27 cellular contexts compared by ENCODE assay signal in the genomic region with DNA sequence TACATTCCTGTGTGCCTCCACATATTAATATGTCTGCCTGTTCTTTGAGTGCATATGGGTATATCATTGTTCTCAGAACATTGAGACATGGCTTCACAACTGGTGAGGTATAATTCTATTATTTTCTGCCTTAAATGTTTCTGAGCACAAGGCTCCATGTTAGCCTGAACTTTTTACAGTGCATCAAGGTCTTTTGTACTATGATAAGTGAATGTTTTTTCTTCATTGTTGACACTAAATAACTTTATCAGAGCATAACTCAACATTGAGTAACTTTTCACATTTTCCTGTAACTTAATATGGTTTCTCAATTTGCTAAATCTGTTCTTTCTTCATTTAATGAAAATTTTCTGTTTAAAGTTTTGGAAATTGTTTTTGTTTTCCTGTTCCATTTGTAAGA.
"Had no signal": no experiment of that assay in that cellular context is flagged by ENCODE, and none has a peak within 500 bp of the region (broad histone marks: within the 10 kb centered on the region; RNA-seq: fewer than 3 reads in every experiment).

No MANE protein-coding gene starts in this region.

- DNase-seq: stimulated activated CD4-positive, alpha-beta T cell treated with anti-CD3 and anti-CD28 coated beads, Interleukin-2, amount 100 ng/mL, for 48 hours; stimulated activated CD4-positive, alpha-beta T cell treated with anti-CD3 and anti-CD28 coated beads, Interleukin-4, amount 100 ng/mL, for 1 hour; stimulated activated CD4-positive, alpha-beta T cell treated with anti-CD3 and anti-CD28 coated beads, Interleukin-4, amount 100 ng/mL, for 24 hours; stimulated activated CD4-positive, alpha-beta T cell treated with anti-CD3 and anti-CD28 coated beads, Interleukin-4, amount 100 ng/mL, for 4 hours; stimulated activated CD8-positive, alpha-beta memory T cell treated with anti-CD3 and anti-CD28 coated beads, Interleukin-4, amount 100 ng/mL, for 48 hours; stimulated activated naive B cell treated with anti-CD40 and anti-IgM and Interleukin-4, amounts not matched to agents 10 μg/mL and 1 μg/mL and 100 μg/mL, for 72 hours; stimulated activated naive CD4-positive, alpha-beta T cell; stimulated activated naive CD4-positive, alpha-beta T cell treated with Interleukin-2 at 50 U/mL for 16 hours; stimulated activated naive CD8-positive, alpha-beta T cell treated with anti-CD3 and anti-CD28 coated beads, Interleukin-15, amount 100 ng/mL, for 72 hours; stimulated activated naive CD8-positive, alpha-beta T cell treated with anti-CD3 and anti-CD28 coated beads, Interleukin-15, Interleukin-2, amounts not matched to agents 100 U/mL and 50 U/mL, for 24 hours; stomach; substantia nigra; testis; thyroid gland; tibial artery; transverse colon; trophoblast cell; upper lobe of left lung; upper lobe of right lung; uterus had no signal

- H3K27ac ChIP-seq: stomach, suprapubic skin, thoracic aorta, thyroid gland, tibial artery, tibial nerve, transverse colon, upper lobe of left lung, upper lobe of right lung, uterus, vagina had no signal

- ATAC-seq: stimulated activated effector memory CD8-positive, alpha-beta T cell treated with anti-CD3 and anti-CD28 coated beads, Interleukin-12 subunit alpha, Interleukin-12 subunit beta, amount 100 ng/mL, for 72 hours; stimulated activated memory B cell treated with anti-CD40 and anti-IgM and Interleukin-4, amounts not matched to agents 10 μg/mL and 1 μg/mL and 100 μg/mL, for 72 hours; stimulated activated naive B cell treated with anti-CD40 and anti-IgM and Interleukin-4, amounts not matched to agents 10 μg/mL and 1 μg/mL and 100 μg/mL, for 72 hours; stimulated activated naive CD8-positive, alpha-beta T cell treated with anti-CD3 and anti-CD28 coated beads, Interleukin-15, amount 100 ng/mL, for 72 hours; stimulated activated naive CD8-positive, alpha-beta T cell treated with anti-CD3 and anti-CD28 coated beads, Interleukin-15, Interleukin-2, amounts not matched to agents 100 U/mL and 50 U/mL, for 24 hours; upper lobe of right lung had no signal

- H3K36me3 ChIP-seq: stomach, suprapubic skin, thoracic aorta, thyroid gland, tibial artery, tibial nerve, transverse colon, upper lobe of left lung, upper lobe of right lung, uterus, vagina had no signal

- H3K27me3 ChIP-seq: stomach, suprapubic skin, testis, thyroid gland, tibial artery, tibial nerve, transverse colon, upper lobe of left lung, upper lobe of right lung, uterus, vagina had no signal

- H3K4me1 ChIP-seq: stomach, suprapubic skin, testis, thyroid gland, tibial nerve, upper lobe of left lung, upper lobe of right lung, uterus, vagina had no signal

- H3K9me3 ChIP-seq: stomach, suprapubic skin, testis, thoracic aorta, thyroid gland, tibial artery, tibial nerve, transverse colon, upper lobe of left lung, upper lobe of right lung, uterus, vagina had no signal

- FAIRE-seq: urothelium cell line had no signal

- H3K4me3 ChIP-seq: stomach, suprapubic skin, testis, thoracic aorta, thyroid gland, tibial artery, tibial nerve, transverse colon, upper lobe of left lung, upper lobe of right lung, uterus, vagina had no signal
